In genomic region chr19:54124393-54124792, GRCh38 we compare ENCODE assay signal across 28 cellular contexts. TPM values are rescaled to one million over a fixed set of nuclear protein-coding genes. Genes with fewer than 3 reads are reported as not detected.
"Had no signal": no experiment of that assay in that cellular context is flagged by ENCODE, and none has a peak within 500 bp of the region (broad histone marks: within the 10 kb centered on the region; RNA-seq: fewer than 3 reads in every experiment).

No MANE protein-coding gene starts in this region.

- H3K4me1 ChIP-seq: neural progenitor cell, pancreas, prostate gland, right atrium auricular region, right lobe of liver, sigmoid colon, stomach, thyroid gland, tibial nerve, upper lobe of left lung, vagina had no signal

- H3K36me3 ChIP-seq: neural progenitor cell had no signal

- H3K4me2 ChIP-seq: neural progenitor cell had no signal

- H3K9ac ChIP-seq: neural progenitor cell had no signal

- H3K27me3 ChIP-seq: neural progenitor cell, neutrophil, pancreas, right atrium auricular region, right lobe of liver, sigmoid colon, stomach, thyroid gland, tibial nerve, upper lobe of left lung, vagina had no signal

- DNase-seq: naive thymus-derived CD4-positive, alpha-beta T cell; natural killer cell; nucleus accumbens; retina; right lobe of liver; sigmoid colon; small intestine; stimulated activated CD4-positive, alpha-beta T cell treated with anti-CD3 and anti-CD28 coated beads, Interleukin-15, amount 100 ng/mL, for 24 hours; stimulated activated CD4-positive, alpha-beta T cell treated with anti-CD3 and anti-CD28 coated beads, Interleukin-2, amount 100 ng/mL, for 24 hours; stimulated activated CD4-positive, alpha-beta T cell treated with anti-CD3 and anti-CD28 coated beads, Interleukin-2, amount 100 ng/mL, for 48 hours; stimulated activated CD4-positive, alpha-beta T cell treated with anti-CD3 and anti-CD28 coated beads, Interleukin-4, amount 100 ng/mL, for 24 hours; stimulated activated naive B cell treated with anti-CD40 and anti-IgM and Interleukin-4, amounts not matched to agents 10 μg/mL and 1 μg/mL and 100 μg/mL, for 72 hours; stimulated activated naive CD4-positive, alpha-beta T cell treated with Interleukin-2 at 50 U/mL for 16 hours; stomach; thyroid gland; trophoblast cell; upper lobe of left lung had no signal

- H2AFZ ChIP-seq: neural progenitor cell had no signal

- FAIRE-seq: pancreas, small intestine, urothelium cell line had no signal

- H3K27ac ChIP-seq: neural progenitor cell, neutrophil, pancreas, prostate gland, right atrium auricular region, right lobe of liver, sigmoid colon, stomach, thoracic aorta, thyroid gland, tibial nerve, upper lobe of left lung, vagina had no signal

- ATAC-seq: naive thymus-derived CD4-positive, alpha-beta T cell; natural killer cell; pancreas; right lobe of liver; stimulated activated effector memory CD8-positive, alpha-beta T cell treated with anti-CD3 and anti-CD28 coated beads, Interleukin-12 subunit alpha, Interleukin-12 subunit beta, amount 100 ng/mL, for 72 hours; stimulated activated naive B cell treated with anti-CD40 and anti-IgM and Interleukin-4, amounts not matched to agents 10 μg/mL and 1 μg/mL and 100 μg/mL, for 72 hours had no signal

- H3K9me3 ChIP-seq: neutrophil, pancreas, prostate gland, right atrium auricular region, right lobe of liver, sigmoid colon, stomach, thoracic aorta, thyroid gland, tibial nerve, upper lobe of left lung, vagina had no signal

- H3K4me3 ChIP-seq: neural progenitor cell, pancreas, prostate gland, right atrium auricular region, right lobe of liver, sigmoid colon, stomach, thoracic aorta, thyroid gland, tibial nerve, upper lobe of left lung, vagina had no signal

RNA-seq across cellular contexts. Expression of gene OSCAR, which starts 23.8 kb away (rescaled TPM):
- total RNA-seq: temporal lobe had no signal
